In the genomic region with DNA sequence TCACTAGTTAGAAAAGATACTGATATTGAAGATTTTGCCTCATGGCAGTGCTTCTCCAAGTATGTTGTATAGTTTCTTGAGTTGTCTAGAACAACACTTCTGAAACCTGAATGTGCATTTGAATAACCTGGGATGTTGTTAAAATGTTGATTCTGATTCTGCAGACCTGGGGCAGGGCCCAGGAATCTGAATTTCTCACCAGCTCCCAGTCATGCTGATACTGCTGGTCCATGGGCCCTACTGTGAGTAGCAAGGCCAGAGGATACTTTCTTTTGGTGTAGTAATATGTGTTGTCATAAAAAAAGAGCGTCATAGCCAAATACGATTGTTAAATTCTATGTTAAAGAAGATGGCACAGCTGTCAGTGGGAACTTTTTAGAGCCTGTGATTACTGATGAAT, we compare ENCODE assay signal across 13 cellular contexts. TPM values are rescaled to one million over a fixed set of nuclear protein-coding genes. Genes with fewer than 3 reads are reported as not detected.
A peak's percentile ranks its signal among the peaks of the same experiment; 100 is the strongest.
DNase-seq lines count a peak whose midpoint lies in the region; ATAC-seq, FAIRE-seq and TF ChIP-seq lines count a peak whose summit lies in the region.
"Had no signal": no experiment of that assay in that cellular context is flagged by ENCODE, and none has a peak within 500 bp of the region (broad histone marks: within the 10 kb centered on the region; RNA-seq: fewer than 3 reads in every experiment).

No MANE protein-coding gene starts in this region.

- peaks cover 0 to 6% of the 10 kb centered on the region in 2 donors for H3K27me3 Mint-ChIP-seq in CD8-positive, alpha-beta memory T cell
- peaks cover 2% of the 10 kb centered on the region for H3K27me3 Mint-ChIP-seq in T-helper 2 cell treated with Interferon-gamma antibody and Interleukin-4, amounts not matched to agents 5 μg/mL and 100 μg/mL, for 36 hours (ENCODE audit: low read depth)

- peak overlapping the region; percentile 91 to 100 (median 97) for H3K27ac Mint-ChIP-seq in CD8-positive, alpha-beta memory T cell
- peak overlapping the region; percentile 93 for H3K27ac Mint-ChIP-seq in T-helper 2 cell treated with Interferon-gamma antibody and Interleukin-4, amounts not matched to agents 5 μg/mL and 100 μg/mL, for 36 hours

- FAIRE-seq in urothelium cell line (lab: Jason Lieb, UNC), result no peak

- ATAC-seq in GM18517 (IDR thresholded peaks at IDR 0.05; ENCODE audit: unreplicated experiment), result no peak
- ATAC-seq in GM19395 (IDR thresholded peaks at IDR 0.05; ENCODE audit: unreplicated experiment), result no peak
- ATAC-seq: mucosa of descending colon had no signal

- POLR2A ChIA-PET in CD8-positive, alpha-beta memory T cell (lab: Charles Lee), result interaction anchor here (13.1 kb wide), 1 partner anchor 13 kb away, joined by 221 read pairs; no protein-coding TSS in a partner anchor

- H3K4me1 Mint-ChIP-seq in CD8-positive, alpha-beta memory T cell, result peaks cover 92 to 96% (median 93%) of the 10 kb centered on the region in 3 donors
- H3K4me1 Mint-ChIP-seq in T-helper 2 cell treated with Interferon-gamma antibody and Interleukin-4, amounts not matched to agents 5 μg/mL and 100 μg/mL, for 36 hours (ENCODE audit: low read depth), result peaks cover 72% of the 10 kb centered on the region

- no peak overlapping the region for H3K27ac ChIP-seq in CD8-positive, alpha-beta memory T cell (ENCODE audit: low read depth, low read length)
- no peak overlapping the region for H3K27ac ChIP-seq in fibroblast of lung (ENCODE audit: insufficient read depth, low read length)
- H3K27ac ChIP-seq: SJSA1 had no signal

- H3K36me3 ChIP-seq in CD8-positive, alpha-beta memory T cell (ENCODE audit: insufficient read depth, low read length), result no peaks in the 10 kb centered on the region
- no peaks in the 10 kb centered on the region for H3K36me3 ChIP-seq in fibroblast of lung (ENCODE audit: control insufficient read depth, insufficient read depth, low read length)
- H3K36me3 ChIP-seq in skeletal muscle satellite cell (ENCODE audit: insufficient read depth, low read length), result no peaks in the 10 kb centered on the region
- H3K36me3 ChIP-seq: SJSA1 had no signal

- peaks cover 0 to 4% (median 2%) of the 10 kb centered on the region in 5 donors for H3K9me3 Mint-ChIP-seq in CD8-positive, alpha-beta memory T cell
- H3K9me3 Mint-ChIP-seq in T-helper 2 cell treated with Interferon-gamma antibody and Interleukin-4, amounts not matched to agents 5 μg/mL and 100 μg/mL, for 36 hours, result no peaks in the 10 kb centered on the region

- no peak overlapping the region for H3K9ac ChIP-seq in fibroblast of lung (ENCODE audit: insufficient read depth, low read length)
- no peak overlapping the region for H3K9ac ChIP-seq in skeletal muscle satellite cell (ENCODE audit: low read depth, low read length)

- H3K4me3 Mint-ChIP-seq in CD8-positive, alpha-beta memory T cell, result peak overlapping the region; percentile 75 to 91 (median 85)
- H3K4me3 Mint-ChIP-seq in T-helper 2 cell treated with Interferon-gamma antibody and Interleukin-4, amounts not matched to agents 5 μg/mL and 100 μg/mL, for 36 hours, result peak overlapping the region; percentile 89

- CTCF ChIA-PET in CD8-positive, alpha-beta memory T cell (lab: Charles Lee), result interaction anchor here (1.1 to 5.0 kb wide), 2 partner anchors 10 to 38 kb away, joined by 5 to 34 read pairs; no protein-coding TSS in a partner anchor

- H3K9me3 ChIP-seq in CD8-positive, alpha-beta memory T cell (ENCODE audit: low read length), result no peaks in the 10 kb centered on the region
- H3K9me3 ChIP-seq in fibroblast of lung (ENCODE audit: control insufficient read depth, insufficient read depth, low read depth, low read length), result no peaks in the 10 kb centered on the region
- H3K9me3 ChIP-seq in skeletal muscle satellite cell (replicated peaks; ENCODE audit: low read length), result no peaks in the 10 kb centered on the region
- H3K9me3 ChIP-seq: mucosa of descending colon, SJSA1 had no signal

- H4K20me1 ChIP-seq in fibroblast of lung (ENCODE audit: control insufficient read depth, extremely low read depth, insufficient read depth, low read length), result no peaks in the 10 kb centered on the region

- peak overlapping the region; percentile 61 for H3K4me3 ChIP-seq in CD8-positive, alpha-beta memory T cell (ENCODE audit: low read length)
- H3K4me3 ChIP-seq in fibroblast of lung (replicated peaks in 1 of 4; ENCODE audit: control extremely low read depth in 1 of 4, insufficient read depth in 1 of 4, low read depth in 3 of 4, low read length in 4 of 4) (peak overlapping the region in 2 of 4 experiments; percentile 13 to 29), skeletal muscle satellite cell (ENCODE audit: low read length) (peak overlapping the region; percentile 53)
- H3K4me3 ChIP-seq: mucosa of descending colon, SJSA1 had no signal

- H3K4me1 ChIP-seq in CD8-positive, alpha-beta memory T cell (ENCODE audit: insufficient read depth, low read length), result peaks cover 92% of the 10 kb centered on the region
- H3K4me1 ChIP-seq in fibroblast of lung (ENCODE audit: control insufficient read depth, extremely low read depth, insufficient read depth, low read length) (peaks cover 6% of the 10 kb centered on the region), skeletal muscle satellite cell (ENCODE audit: control insufficient read depth, insufficient read depth, low read length) (peaks cover 40% of the 10 kb centered on the region)

- no peaks in the 10 kb centered on the region for H3K79me2 ChIP-seq in fibroblast of lung (ENCODE audit: control insufficient read depth, insufficient read depth, low read length)

- DNase-seq in CD8-positive, alpha-beta memory T cell, result no peak
- DNase-seq in T-helper 2 cell treated with Interferon-gamma antibody and Interleukin-4, amounts not matched to agents 5 μg/mL and 100 μg/mL, for 36 hours (ENCODE audit: low spot score), result no peak
- DNase-seq in fibroblast of lung (ENCODE audit: low read depth in 2 of 2) (no peak), urothelium cell line (ENCODE audit: low spot score) (no peak)
- no peak for DNase-seq in effector CD4-positive, alpha-beta T cell
- DNase-seq: cerebellar nuclear complex; mucosa of descending colon; stimulated activated CD4-positive, alpha-beta T cell treated with anti-CD3 and anti-CD28 coated beads, Interleukin-4, amount 100 ng/mL, for 24 hours had no signal

- peaks cover 0 to 37% (median 11%) of the 10 kb centered on the region in 3 donors for H3K36me3 Mint-ChIP-seq in CD8-positive, alpha-beta memory T cell
- H3K36me3 Mint-ChIP-seq in T-helper 2 cell treated with Interferon-gamma antibody and Interleukin-4, amounts not matched to agents 5 μg/mL and 100 μg/mL, for 36 hours (ENCODE audit: low read depth), result peaks cover 34% of the 10 kb centered on the region

- peak overlapping the region; percentile 7 for H2AFZ ChIP-seq in fibroblast of lung (ENCODE audit: low read length)

- TF ChIP-seq CTCF in fibroblast of lung (conservative IDR thresholded peaks at IDR 0.05 in 1 of 2, IDR thresholded peaks at IDR 0.05 in 1 of 2; ENCODE audit: low read depth in 1 of 2, low read length in 2 of 2), result no peak

- H3K27me3 ChIP-seq in CD8-positive, alpha-beta memory T cell (ENCODE audit: insufficient read depth, low read length, poor library complexity, severe bottlenecking), result no peaks in the 10 kb centered on the region
- H3K27me3 ChIP-seq in fibroblast of lung (ENCODE audit: control insufficient read depth, insufficient read depth, low read length) (no peaks in the 10 kb centered on the region), skeletal muscle satellite cell (ENCODE audit: control insufficient read depth, insufficient read depth, low read length) (no peaks in the 10 kb centered on the region)
- H3K27me3 ChIP-seq: SJSA1 had no signal

- H3K4me2 ChIP-seq in fibroblast of lung (ENCODE audit: extremely low read depth, insufficient read depth, low read length) (peak overlapping the region; percentile 66), skeletal muscle satellite cell (ENCODE audit: low read length) (peak overlapping the region; percentile 72)

RNA-seq across cellular contexts. Expression of a gene that starts 41.6 kb away (rescaled TPM):
- not detected for total RNA-seq in CD8-positive, alpha-beta memory T cell
- polyA plus RNA-seq in CD8-positive, alpha-beta memory T cell, result not detected
- total RNA-seq in fibroblast of lung, result under 0.01 TPM in 1 of 2 replicates, not detected in the other
- 0.51 TPM in 1 of 2 replicates, not detected in the other for polyA plus RNA-seq in fibroblast of lung
- 0.73 TPM in 1 of 2 replicates, not detected in the other for polyA plus RNA-seq in fibroblast of lung (2012)
- not detected in 2 replicates for polyA minus RNA-seq in fibroblast of lung (ENCODE audit: low replicate concordance)
- total RNA-seq in skeletal muscle satellite cell (2012; rRNA removed), result not detected in 2 replicates
- total RNA-seq: Daoy, SJSA1 had no signal
